In the genomic region with DNA sequence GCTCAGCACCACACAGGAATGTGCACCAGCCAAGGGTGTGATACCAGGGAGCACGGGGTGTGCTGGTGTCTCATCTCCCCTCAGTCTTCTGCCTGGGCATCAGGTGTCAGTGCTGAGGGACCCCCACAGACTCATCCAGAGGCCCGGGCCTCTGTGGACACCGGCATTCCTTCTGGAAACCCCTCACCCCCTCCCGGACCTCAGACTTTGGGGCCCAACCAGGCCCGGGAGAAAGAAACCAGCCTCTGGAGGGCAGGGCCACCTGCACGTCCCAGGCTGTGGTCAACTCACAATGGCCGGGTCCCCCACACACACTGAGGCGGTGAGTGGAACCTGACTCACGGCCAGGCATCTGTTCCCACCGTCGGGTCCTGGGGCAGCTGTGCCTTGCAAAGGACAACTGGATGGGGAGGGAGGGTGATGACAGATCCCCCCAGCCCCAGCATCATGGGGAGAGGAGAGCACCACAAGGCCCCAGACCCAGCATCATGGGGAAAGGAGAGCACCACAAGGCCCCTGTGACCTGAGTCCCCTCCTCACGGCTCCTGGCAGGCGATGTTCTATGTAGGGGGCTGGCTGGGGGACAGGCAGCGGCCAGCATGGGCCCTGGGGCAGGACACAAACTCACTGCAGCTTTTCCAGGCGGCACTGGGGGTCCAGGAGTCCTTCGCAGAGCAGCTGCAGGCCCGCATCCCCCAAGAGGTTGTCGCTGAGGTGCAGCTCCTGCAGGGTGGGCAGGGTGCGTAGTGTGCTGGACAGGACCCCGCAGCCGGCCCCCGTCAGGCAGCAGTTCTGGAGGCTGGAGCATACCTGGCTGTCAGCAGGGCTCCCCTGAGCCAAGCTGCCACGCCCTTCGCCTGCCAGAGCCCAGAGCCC, we compare ENCODE assay signal across 27 cellular contexts. TPM values are rescaled to one million over a fixed set of nuclear protein-coding genes. Genes with fewer than 3 reads are reported as not detected.
A peak's percentile ranks its signal among the peaks of the same experiment; 100 is the strongest.
DNase-seq lines count a peak whose midpoint lies in the region; ATAC-seq and TF ChIP-seq lines count a peak whose summit lies in the region.
"Had no signal": no experiment of that assay in that cellular context is flagged by ENCODE, and none has a peak within 500 bp of the region (broad histone marks: within the 10 kb centered on the region; RNA-seq: fewer than 3 reads in every experiment).

No MANE protein-coding gene starts in this region.

- H3K27ac ChIP-seq in CD4-positive, alpha-beta T cell (ENCODE audit: low read depth, low read length) = peak overlapping the region; percentile 13
- H3K27ac ChIP-seq in endodermal cell (ENCODE audit: low read depth, low read length) (no peak overlapping the region), parathyroid adenoma (peak overlapping the region; percentile 87), mammary epithelial cell (ENCODE audit: insufficient read depth, low read depth, low read length) (no peak overlapping the region)
- H3K27ac ChIP-seq: BLaER1, cardiac muscle cell, sigmoid colon, upper lobe of right lung had no signal

- peaks cover 43% of the 10 kb centered on the region for H3K36me3 Mint-ChIP-seq in CD4-positive, alpha-beta T cell (ENCODE audit: low read depth)
- H3K36me3 Mint-ChIP-seq in IgD-negative memory B cell (peaks cover 15% of the 10 kb centered on the region), endodermal cell (ENCODE audit: low read depth) (peaks cover 51% of the 10 kb centered on the region)

- H3K9ac ChIP-seq in endodermal cell (ENCODE audit: extremely low read depth, low read length, poor library complexity, severe bottlenecking) = no peak overlapping the region
- no peak overlapping the region for H3K9ac ChIP-seq in parathyroid adenoma
- H3K9ac ChIP-seq in mammary epithelial cell (ENCODE audit: insufficient read depth, low read length) = no peak overlapping the region
- H3K9ac ChIP-seq: BLaER1 had no signal

- no peaks in the 10 kb centered on the region for H3K27me3 ChIP-seq in CD4-positive, alpha-beta T cell (ENCODE audit: control insufficient read depth, insufficient read depth, low read length)
- H3K27me3 ChIP-seq in endodermal cell (ENCODE audit: control insufficient read depth, insufficient read depth, low read length, poor library complexity, severe bottlenecking) = no peaks in the 10 kb centered on the region
- H3K27me3 ChIP-seq in parathyroid adenoma (ENCODE audit: control insufficient read depth, insufficient read depth, low read length) = no peaks in the 10 kb centered on the region
- no peaks in the 10 kb centered on the region for H3K27me3 ChIP-seq in mammary epithelial cell (ENCODE audit: insufficient read depth, low read length)
- H3K27me3 ChIP-seq: cardiac muscle cell, sigmoid colon, upper lobe of right lung had no signal

- CTCF ChIA-PET in CD4-positive, alpha-beta T cell (lab: Charles Lee) = no interaction called here
- CTCF ChIA-PET in mammary epithelial cell (lab: Charles Lee; ENCODE audit: low non-redundant PET) = no interaction called here

- H3K36me3 ChIP-seq in endodermal cell (ENCODE audit: control insufficient read depth, insufficient read depth, low read length) (peaks cover 48% of the 10 kb centered on the region), parathyroid adenoma (ENCODE audit: control insufficient read depth, insufficient read depth, low read length) (no peaks in the 10 kb centered on the region), mammary epithelial cell (ENCODE audit: insufficient read depth, low read length) (peaks cover 17% of the 10 kb centered on the region)

- DNase-seq in CD4-positive, alpha-beta T cell = no peak
- DNase-seq in endodermal cell (peak; percentile 33), mammary epithelial cell (no peak), NCI-H2196 (lab: John Stamatoyannopoulos, UW; ENCODE audit: unreplicated experiment) (no peak), DMS 273 (lab: John Stamatoyannopoulos, UW; ENCODE audit: unreplicated experiment) (no peak)
- DNase-seq: activated B cell treated with CpG ODN at 0.5 μM for 24 hours; activated CD4-positive, alpha-beta T cell treated with anti-CD3 and anti-CD28 coated beads, Interleukin-2, amount 10 ng/mL, durations not matched to agents 7 days and 5 days; activated effector memory CD4-positive, alpha-beta T cell treated with anti-CD3 and anti-CD28 coated beads, Interleukin-2, amount 50 U/mL, for 16 hours; activated naive CD8-positive, alpha-beta T cell treated with anti-CD3 and anti-CD28 coated beads, Interleukin-2, amount 10 ng/mL, durations not matched to agents 7 days and 5 days; activated T-cell treated with anti-CD3 and anti-CD28 coated beads, Interleukin-2, amount 50 U/mL, for 1 hour; DMS53; hippocampal formation; mesendoderm; NCI-H1092; NCI-H1694; NCI-H510A; RPMI8226; sigmoid colon; upper lobe of right lung had no signal

- in situ Hi-C loops in mammary epithelial cell (cut with MboI; ENCODE audit: low sequenced_read_pairs in 2 of 2) = loop anchor here in 1 of 2 donors (5.0 kb wide), 1 partner anchor 47 kb away; a partner anchor contains a TSS

- no peak for TF ChIP-seq CTCF in CD4-positive, alpha-beta T cell (IDR thresholded peaks at IDR 0.05)
- TF ChIP-seq CTCF in endodermal cell (conservative IDR thresholded peaks at IDR 0.05) = no peak
- TF ChIP-seq CTCF in parathyroid adenoma (IDR thresholded peaks at IDR 0.05) = no peak
- no peak for TF ChIP-seq CTCF in mammary epithelial cell (conservative IDR thresholded peaks at IDR 0.05 in 1 of 2, IDR thresholded peaks at IDR 0.05 in 1 of 2; ENCODE audit: extremely low read depth in 1 of 2, insufficient read depth in 1 of 2, low read depth in 1 of 2, low read length in 2 of 2)

- no peak overlapping the region for H3K4me3 Mint-ChIP-seq in CD4-positive, alpha-beta T cell
- no peak overlapping the region for H3K4me3 Mint-ChIP-seq in IgD-negative memory B cell
- no peak overlapping the region for H3K4me3 Mint-ChIP-seq in endodermal cell
- H3K4me3 Mint-ChIP-seq: activated B cell treated with CpG ODN at 0.5 μM for 24 hours; activated CD4-positive, alpha-beta T cell treated with anti-CD3 and anti-CD28 coated beads, Interleukin-2, amount 10 ng/mL, durations not matched to agents 7 days and 5 days; activated naive CD8-positive, alpha-beta T cell treated with anti-CD3 and anti-CD28 coated beads, Interleukin-2, amount 10 ng/mL, durations not matched to agents 7 days and 5 days; neural crest cell; stimulated activated memory B cell treated with anti-CD40 and anti-IgM and Interleukin-4, amounts not matched to agents 10 μg/mL and 1 μg/mL and 100 μg/mL, for 72 hours had no signal

- no peak overlapping the region for H3K4me3 ChIP-seq in endodermal cell (ENCODE audit: low read length)
- no peak overlapping the region for H3K4me3 ChIP-seq in parathyroid adenoma (ENCODE audit: low read depth, low read length)
- H3K4me3 ChIP-seq in mammary epithelial cell (replicated peaks in 1 of 3; ENCODE audit: insufficient read depth in 1 of 3, low read depth in 2 of 3, low read length in 3 of 3) = no peak overlapping the region
- H3K4me3 ChIP-seq: BLaER1, cardiac muscle cell, sigmoid colon, upper lobe of right lung had no signal

- BruUV-seq in mammary epithelial cell (replicated peaks; lab: Mats Ljungman, UMichigan) = no TSS peak

- ATAC-seq in CD4-positive, alpha-beta T cell (ENCODE audit: poor library complexity) = no peak
- ATAC-seq in GM21786 (IDR thresholded peaks at IDR 0.05; ENCODE audit: unreplicated experiment) = no peak
- ATAC-seq: stimulated activated memory B cell treated with anti-CD40 and anti-IgM and Interleukin-4, amounts not matched to agents 10 μg/mL and 1 μg/mL and 100 μg/mL, for 72 hours; upper lobe of right lung had no signal

- H2AFZ ChIP-seq in parathyroid adenoma (no peak overlapping the region), mammary epithelial cell (ENCODE audit: low read depth, low read length) (no peak overlapping the region)

- H4K20me1 ChIP-seq in mammary epithelial cell (ENCODE audit: insufficient read depth, low read length) = no peaks in the 10 kb centered on the region

- H3K4me1 ChIP-seq in endodermal cell (ENCODE audit: control insufficient read depth, insufficient read depth, low read length) = no peaks in the 10 kb centered on the region
- H3K4me1 ChIP-seq in parathyroid adenoma = peaks cover 18% of the 10 kb centered on the region
- H3K4me1 ChIP-seq in mammary epithelial cell (ENCODE audit: insufficient read depth, low read length) = peaks cover 14% of the 10 kb centered on the region

- H3K79me2 ChIP-seq in parathyroid adenoma (peaks cover under 1% of the 10 kb centered on the region), mammary epithelial cell (ENCODE audit: insufficient read depth, low read length) (peaks cover 38% of the 10 kb centered on the region)

- H3K9me3 ChIP-seq in CD4-positive, alpha-beta T cell (ENCODE audit: control insufficient read depth, low read length) = no peaks in the 10 kb centered on the region
- H3K9me3 ChIP-seq in endodermal cell (ENCODE audit: control insufficient read depth, low read length) (peaks cover 5% of the 10 kb centered on the region), parathyroid adenoma (ENCODE audit: control insufficient read depth, low read length) (no peaks in the 10 kb centered on the region), mammary epithelial cell (replicated peaks; ENCODE audit: insufficient read depth, low read length) (no peaks in the 10 kb centered on the region)
- H3K9me3 ChIP-seq: BLaER1, sigmoid colon, upper lobe of right lung had no signal

- no peaks in the 10 kb centered on the region for H3K27me3 Mint-ChIP-seq in CD4-positive, alpha-beta T cell
- H3K27me3 Mint-ChIP-seq in IgD-negative memory B cell = no peaks in the 10 kb centered on the region
- H3K27me3 Mint-ChIP-seq in endodermal cell (ENCODE audit: insufficient read depth) = no peaks in the 10 kb centered on the region
- H3K27me3 Mint-ChIP-seq: activated B cell treated with CpG ODN at 0.5 μM for 24 hours; activated CD4-positive, alpha-beta T cell treated with anti-CD3 and anti-CD28 coated beads, Interleukin-2, amount 10 ng/mL, durations not matched to agents 7 days and 5 days; activated naive CD8-positive, alpha-beta T cell treated with anti-CD3 and anti-CD28 coated beads, Interleukin-2, amount 10 ng/mL, durations not matched to agents 7 days and 5 days; stimulated activated memory B cell treated with anti-CD40 and anti-IgM and Interleukin-4, amounts not matched to agents 10 μg/mL and 1 μg/mL and 100 μg/mL, for 72 hours had no signal

- no peaks in the 10 kb centered on the region for H3K9me3 Mint-ChIP-seq in CD4-positive, alpha-beta T cell
- H3K9me3 Mint-ChIP-seq in IgD-negative memory B cell (no peaks in the 10 kb centered on the region), endodermal cell (peaks cover 11% of the 10 kb centered on the region)
- H3K9me3 Mint-ChIP-seq: activated B cell treated with CpG ODN at 0.5 μM for 24 hours; activated naive CD8-positive, alpha-beta T cell treated with anti-CD3 and anti-CD28 coated beads, Interleukin-2, amount 10 ng/mL, durations not matched to agents 7 days and 5 days; stimulated activated memory B cell treated with anti-CD40 and anti-IgM and Interleukin-4, amounts not matched to agents 10 μg/mL and 1 μg/mL and 100 μg/mL, for 72 hours had no signal

- POLR2A ChIA-PET in CD4-positive, alpha-beta T cell (lab: Charles Lee) = interaction anchor here (1.5 kb wide), 1 partner anchor 50 kb away, joined by 3 read pairs; no protein-coding TSS in a partner anchor

- 92 to 97% methylated on average over 19 to 24 of the region's 24 CpGs for WGBS in endodermal cell (ENCODE audit: insufficient coverage in 1 of 2, insufficient read length in 1 of 2), 2 experiments
- WGBS in mammary epithelial cell (ENCODE audit: low coverage, missing lambda C conversion rate) = 93% methylated on average over 16 of the region's 24 CpGs

- peaks cover 4% of the 10 kb centered on the region for H3K4me1 Mint-ChIP-seq in CD4-positive, alpha-beta T cell (ENCODE audit: low read depth)
- peaks cover 5 to 17% (median 12%) of the 10 kb centered on the region in 3 donors for H3K4me1 Mint-ChIP-seq in IgD-negative memory B cell
- no peaks in the 10 kb centered on the region for H3K4me1 Mint-ChIP-seq in endodermal cell
- H3K4me1 Mint-ChIP-seq: neural crest cell had no signal

- dilution Hi-C loops in mammary epithelial cell (cut with HindIII; ENCODE audit: low sequenced_read_pairs) = loop anchor here (10.0 to 25.0 kb wide), 2 partner anchors 163 to 315 kb away; a partner anchor contains a TSS

- intact Hi-C loops in CD4-positive, alpha-beta T cell (cut with DNase I, micrococcal nuclease) = loop anchor here in 1 of 2 experiments (10.0 kb wide), 1 partner anchor 45 kb away; a partner anchor contains a TSS
- intact Hi-C loops in mammary epithelial cell (cut with micrococcal nuclease) = no loop called here

- no peak overlapping the region for H3K27ac Mint-ChIP-seq in CD4-positive, alpha-beta T cell
- H3K27ac Mint-ChIP-seq in IgD-negative memory B cell = peak overlapping the region in 2 of 3 donors; percentile 43 to 62
- H3K27ac Mint-ChIP-seq in endodermal cell = no peak overlapping the region
- H3K27ac Mint-ChIP-seq: activated B cell treated with CpG ODN at 0.5 μM for 24 hours; activated CD4-positive, alpha-beta T cell treated with anti-CD3 and anti-CD28 coated beads, Interleukin-2, amount 10 ng/mL, durations not matched to agents 7 days and 5 days; activated naive CD8-positive, alpha-beta T cell treated with anti-CD3 and anti-CD28 coated beads, Interleukin-2, amount 10 ng/mL, durations not matched to agents 7 days and 5 days had no signal

- no peak overlapping the region for H3K4me2 ChIP-seq in parathyroid adenoma (ENCODE audit: low read length)
- no peak overlapping the region for H3K4me2 ChIP-seq in mammary epithelial cell (ENCODE audit: insufficient read depth, low read depth, low read length)
- H3K4me2 ChIP-seq: BLaER1 had no signal

RNA-seq across cellular contexts. Expression of a gene that starts 7.6 kb away (rescaled TPM):
- total RNA-seq in CD4-positive, alpha-beta T cell = 100 to 1,000 TPM; 131 to 132 TPM
- 202 TPM for polyA plus RNA-seq in IgD-negative memory B cell
- total RNA-seq in endodermal cell = 10 to 100 TPM; 42.7 to 43.2 TPM
- 43.7 TPM for polyA plus RNA-seq in endodermal cell (2013, experiment 1 of 2)
- 42.8 TPM for polyA plus RNA-seq in endodermal cell (2013, experiment 2 of 2)
- total RNA-seq in mammary epithelial cell = 100 to 1,000 TPM; 187 to 206 TPM
- polyA plus RNA-seq in mammary epithelial cell = 122 TPM
- polyA minus RNA-seq in mammary epithelial cell = 104 TPM

RNA-seq across cellular contexts. Expression of a gene that starts 35.9 kb away (rescaled TPM):
- total RNA-seq in CD4-positive, alpha-beta T cell = 10 to 100 TPM; 23.7 to 23.9 TPM
- 22.5 TPM for polyA plus RNA-seq in IgD-negative memory B cell
- total RNA-seq in endodermal cell = 10 to 100 TPM; 64.8 to 68.2 TPM
- 48.8 TPM for polyA plus RNA-seq in endodermal cell (2013, experiment 1 of 2)
- polyA plus RNA-seq in endodermal cell (2013, experiment 2 of 2) = 45.1 TPM
- 100 to 1,000 TPM in 1 of 2 donors, 10 to 100 TPM in 1; 36.5 to 194 TPM for total RNA-seq in mammary epithelial cell
- 230 TPM for polyA plus RNA-seq in mammary epithelial cell
- polyA minus RNA-seq in mammary epithelial cell = 165 TPM

RNA-seq across cellular contexts. Expression of a gene that starts 37.9 kb away (rescaled TPM):
- total RNA-seq in CD4-positive, alpha-beta T cell = 1 to 10 TPM; 2.4 TPM
- polyA plus RNA-seq in IgD-negative memory B cell = 2.6 TPM
- 1 to 10 TPM; 3.0 to 4.3 TPM for total RNA-seq in endodermal cell
- 0.93 TPM for polyA plus RNA-seq in endodermal cell (2013, experiment 1 of 2)
- polyA plus RNA-seq in endodermal cell (2013, experiment 2 of 2) = 1.3 TPM
- total RNA-seq in mammary epithelial cell = 1 to 10 TPM in 1 of 2 donors, under 1 TPM in 1; 0.50 to 1.2 TPM
- polyA plus RNA-seq in mammary epithelial cell = 0.35 TPM
- not detected for polyA minus RNA-seq in mammary epithelial cell

RNA-seq across cellular contexts. Expression of a gene that starts 49.4 kb away (rescaled TPM):
- total RNA-seq in CD4-positive, alpha-beta T cell = 10 to 100 TPM; 15.2 to 18.4 TPM
- polyA plus RNA-seq in IgD-negative memory B cell (10.9 TPM), mammary epithelial cell (32.6 TPM)
- total RNA-seq in endodermal cell (10 to 100 TPM; 55.2 to 56.1 TPM), mammary epithelial cell (10 to 100 TPM; 30.8 to 34.5 TPM)
- 37.5 TPM for polyA plus RNA-seq in endodermal cell (2013, experiment 1 of 2)
- polyA plus RNA-seq in endodermal cell (2013, experiment 2 of 2) = 32.8 TPM
- 41.4 TPM for polyA minus RNA-seq in mammary epithelial cell

RNA-seq across cellular contexts. Expression of a gene that starts 57.6 kb away (rescaled TPM):
- total RNA-seq in CD4-positive, alpha-beta T cell = 100 to 1,000 TPM; 109 to 114 TPM
- polyA plus RNA-seq in IgD-negative memory B cell (4.9 TPM), mammary epithelial cell (16.6 TPM)
- total RNA-seq in endodermal cell (10 to 100 TPM; 16.8 to 17.8 TPM), mammary epithelial cell (10 to 100 TPM; 11.3 to 31.2 TPM)
- 1.2 TPM for polyA plus RNA-seq in endodermal cell (2013, experiment 1 of 2)
- 0.50 TPM for polyA plus RNA-seq in endodermal cell (2013, experiment 2 of 2)
- polyA minus RNA-seq in mammary epithelial cell = 12.6 TPM
- total RNA-seq: frontal cortex, neural crest cell had no signal

Comparison
In these comparisons a context has a peak if more than half of its experiments do, and no peak if none do; other contexts are left out.
1. H3K27ac ChIP-seq: peak in CD4-positive, alpha-beta T cell (single experiment) and parathyroid adenoma (single experiment); none in endodermal cell (single experiment) and mammary epithelial cell (single experiment).
2. H3K27ac Mint-ChIP-seq: peak in IgD-negative memory B cell (2 of 3); none in CD4-positive, alpha-beta T cell (single experiment) and endodermal cell (single experiment).